1 cellular context compared by ENCODE assay signal in the genomic region with DNA sequence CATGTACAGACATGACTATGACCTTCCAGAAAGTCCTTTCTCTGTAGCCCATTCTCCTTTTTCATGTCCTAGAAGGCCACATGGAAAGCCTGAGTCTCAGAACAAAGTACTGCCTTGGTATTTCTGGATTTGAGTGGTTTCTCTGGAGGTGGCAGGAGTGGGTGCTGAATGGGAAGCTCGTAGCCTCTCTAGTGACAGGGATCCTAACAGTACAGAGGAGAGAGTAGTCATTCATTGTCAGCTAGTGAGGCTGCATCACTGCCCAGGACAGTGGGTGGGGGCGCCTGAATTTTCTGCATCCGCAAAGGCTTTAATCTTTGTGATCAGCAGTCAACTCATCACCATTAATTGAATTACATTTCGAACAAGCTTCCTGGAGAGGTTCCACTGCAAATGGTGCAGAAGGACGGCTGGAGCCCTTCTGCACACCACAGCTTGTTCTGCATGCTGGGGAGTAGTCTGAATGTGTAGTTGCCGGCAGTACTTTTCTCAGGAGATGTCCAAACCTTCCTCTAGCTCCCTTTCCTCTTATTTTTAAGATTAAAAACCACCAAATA.
TF ChIP-seq lines count a peak whose summit lies in the region.

No MANE protein-coding gene starts in this region.

TF ChIP-seq in GM23338, 12 proteins besides CTCF, POLR2A, EP300 and RAD21:
- no peak for TF ChIP-seq ZNF331 (CRISPR knock-in tag; IDR thresholded peaks at IDR 0.05; ENCODE audit: low read depth)
- TF ChIP-seq ZNF114 (CRISPR knock-in tag; IDR thresholded peaks at IDR 0.05), result no peak
- TF ChIP-seq, protein P1, sequence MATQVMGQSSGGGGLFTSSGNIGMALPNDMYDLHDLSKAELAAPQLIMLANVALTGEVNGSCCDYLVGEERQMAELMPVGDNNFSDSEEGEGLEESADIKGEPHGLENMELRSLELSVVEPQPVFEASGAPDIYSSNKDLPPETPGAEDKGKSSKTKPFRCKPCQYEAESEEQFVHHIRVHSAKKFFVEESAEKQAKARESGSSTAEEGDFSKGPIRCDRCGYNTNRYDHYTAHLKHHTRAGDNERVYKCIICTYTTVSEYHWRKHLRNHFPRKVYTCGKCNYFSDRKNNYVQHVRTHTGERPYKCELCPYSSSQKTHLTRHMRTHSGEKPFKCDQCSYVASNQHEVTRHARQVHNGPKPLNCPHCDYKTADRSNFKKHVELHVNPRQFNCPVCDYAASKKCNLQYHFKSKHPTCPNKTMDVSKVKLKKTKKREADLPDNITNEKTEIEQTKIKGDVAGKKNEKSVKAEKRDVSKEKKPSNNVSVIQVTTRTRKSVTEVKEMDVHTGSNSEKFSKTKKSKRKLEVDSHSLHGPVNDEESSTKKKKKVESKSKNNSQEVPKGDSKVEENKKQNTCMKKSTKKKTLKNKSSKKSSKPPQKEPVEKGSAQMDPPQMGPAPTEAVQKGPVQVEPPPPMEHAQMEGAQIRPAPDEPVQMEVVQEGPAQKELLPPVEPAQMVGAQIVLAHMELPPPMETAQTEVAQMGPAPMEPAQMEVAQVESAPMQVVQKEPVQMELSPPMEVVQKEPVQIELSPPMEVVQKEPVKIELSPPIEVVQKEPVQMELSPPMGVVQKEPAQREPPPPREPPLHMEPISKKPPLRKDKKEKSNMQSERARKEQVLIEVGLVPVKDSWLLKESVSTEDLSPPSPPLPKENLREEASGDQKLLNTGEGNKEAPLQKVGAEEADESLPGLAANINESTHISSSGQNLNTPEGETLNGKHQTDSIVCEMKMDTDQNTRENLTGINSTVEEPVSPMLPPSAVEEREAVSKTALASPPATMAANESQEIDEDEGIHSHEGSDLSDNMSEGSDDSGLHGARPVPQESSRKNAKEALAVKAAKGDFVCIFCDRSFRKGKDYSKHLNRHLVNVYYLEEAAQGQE (IDR thresholded peaks at IDR 0.05; ENCODE audit: unreplicated experiment), result no peak
- no peak for TF ChIP-seq CREB1 (CRISPR knock-in tag; IDR thresholded peaks at IDR 0.05; ENCODE audit: low read depth)
- TF ChIP-seq, protein P2, sequence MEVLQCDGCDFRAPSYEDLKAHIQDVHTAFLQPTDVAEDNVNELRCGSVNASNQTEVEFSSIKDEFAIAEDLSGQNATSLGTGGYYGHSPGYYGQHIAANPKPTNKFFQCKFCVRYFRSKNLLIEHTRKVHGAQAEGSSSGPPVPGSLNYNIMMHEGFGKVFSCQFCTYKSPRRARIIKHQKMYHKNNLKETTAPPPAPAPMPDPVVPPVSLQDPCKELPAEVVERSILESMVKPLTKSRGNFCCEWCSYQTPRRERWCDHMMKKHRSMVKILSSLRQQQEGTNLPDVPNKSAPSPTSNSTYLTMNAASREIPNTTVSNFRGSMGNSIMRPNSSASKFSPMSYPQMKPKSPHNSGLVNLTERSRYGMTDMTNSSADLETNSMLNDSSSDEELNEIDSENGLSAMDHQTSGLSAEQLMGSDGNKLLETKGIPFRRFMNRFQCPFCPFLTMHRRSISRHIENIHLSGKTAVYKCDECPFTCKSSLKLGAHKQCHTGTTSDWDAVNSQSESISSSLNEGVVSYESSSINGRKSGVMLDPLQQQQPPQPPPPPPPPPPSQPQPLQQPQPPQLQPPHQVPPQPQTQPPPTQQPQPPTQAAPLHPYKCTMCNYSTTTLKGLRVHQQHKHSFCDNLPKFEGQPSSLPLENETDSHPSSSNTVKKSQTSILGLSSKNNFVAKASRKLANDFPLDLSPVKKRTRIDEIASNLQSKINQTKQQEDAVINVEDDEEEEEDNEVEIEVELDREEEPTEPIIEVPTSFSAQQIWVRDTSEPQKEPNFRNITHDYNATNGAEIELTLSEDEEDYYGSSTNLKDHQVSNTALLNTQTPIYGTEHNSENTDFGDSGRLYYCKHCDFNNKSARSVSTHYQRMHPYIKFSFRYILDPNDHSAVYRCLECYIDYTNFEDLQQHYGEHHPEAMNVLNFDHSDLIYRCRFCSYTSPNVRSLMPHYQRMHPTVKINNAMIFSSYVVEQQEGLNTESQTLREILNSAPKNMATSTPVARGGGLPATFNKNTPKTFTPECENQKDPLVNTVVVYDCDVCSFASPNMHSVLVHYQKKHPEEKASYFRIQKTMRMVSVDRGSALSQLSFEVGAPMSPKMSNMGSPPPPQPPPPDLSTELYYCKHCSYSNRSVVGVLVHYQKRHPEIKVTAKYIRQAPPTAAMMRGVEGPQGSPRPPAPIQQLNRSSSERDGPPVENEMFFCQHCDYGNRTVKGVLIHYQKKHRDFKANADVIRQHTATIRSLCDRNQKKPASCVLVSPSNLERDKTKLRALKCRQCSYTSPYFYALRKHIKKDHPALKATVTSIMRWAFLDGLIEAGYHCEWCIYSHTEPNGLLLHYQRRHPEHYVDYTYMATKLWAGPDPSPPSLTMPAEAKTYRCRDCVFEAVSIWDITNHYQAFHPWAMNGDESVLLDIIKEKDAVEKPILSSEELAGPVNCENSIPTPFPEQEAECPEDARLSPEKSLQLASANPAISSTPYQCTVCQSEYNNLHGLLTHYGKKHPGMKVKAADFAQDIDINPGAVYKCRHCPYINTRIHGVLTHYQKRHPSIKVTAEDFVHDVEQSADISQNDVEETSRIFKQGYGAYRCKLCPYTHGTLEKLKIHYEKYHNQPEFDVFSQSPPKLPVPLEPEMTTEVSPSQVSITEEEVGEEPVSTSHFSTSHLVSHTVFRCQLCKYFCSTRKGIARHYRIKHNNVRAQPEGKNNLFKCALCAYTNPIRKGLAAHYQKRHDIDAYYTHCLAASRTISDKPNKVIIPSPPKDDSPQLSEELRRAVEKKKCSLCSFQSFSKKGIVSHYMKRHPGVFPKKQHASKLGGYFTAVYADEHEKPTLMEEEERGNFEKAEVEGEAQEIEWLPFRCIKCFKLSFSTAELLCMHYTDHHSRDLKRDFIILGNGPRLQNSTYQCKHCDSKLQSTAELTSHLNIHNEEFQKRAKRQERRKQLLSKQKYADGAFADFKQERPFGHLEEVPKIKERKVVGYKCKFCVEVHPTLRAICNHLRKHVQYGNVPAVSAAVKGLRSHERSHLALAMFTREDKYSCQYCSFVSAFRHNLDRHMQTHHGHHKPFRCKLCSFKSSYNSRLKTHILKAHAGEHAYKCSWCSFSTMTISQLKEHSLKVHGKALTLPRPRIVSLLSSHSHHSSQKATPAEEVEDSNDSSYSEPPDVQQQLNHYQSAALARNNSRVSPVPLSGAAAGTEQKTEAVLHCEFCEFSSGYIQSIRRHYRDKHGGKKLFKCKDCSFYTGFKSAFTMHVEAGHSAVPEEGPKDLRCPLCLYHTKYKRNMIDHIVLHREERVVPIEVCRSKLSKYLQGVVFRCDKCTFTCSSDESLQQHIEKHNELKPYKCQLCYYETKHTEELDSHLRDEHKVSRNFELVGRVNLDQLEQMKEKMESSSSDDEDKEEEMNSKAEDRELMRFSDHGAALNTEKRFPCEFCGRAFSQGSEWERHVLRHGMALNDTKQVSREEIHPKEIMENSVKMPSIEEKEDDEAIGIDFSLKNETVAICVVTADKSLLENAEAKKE (CRISPR knock-in tag; IDR thresholded peaks at IDR 0.05), result no peak
TF ChIP-seq in GM23338: peak in this region for 0.
